Comparison of ENCODE assay signal across 17 cellular contexts in the genomic region with DNA sequence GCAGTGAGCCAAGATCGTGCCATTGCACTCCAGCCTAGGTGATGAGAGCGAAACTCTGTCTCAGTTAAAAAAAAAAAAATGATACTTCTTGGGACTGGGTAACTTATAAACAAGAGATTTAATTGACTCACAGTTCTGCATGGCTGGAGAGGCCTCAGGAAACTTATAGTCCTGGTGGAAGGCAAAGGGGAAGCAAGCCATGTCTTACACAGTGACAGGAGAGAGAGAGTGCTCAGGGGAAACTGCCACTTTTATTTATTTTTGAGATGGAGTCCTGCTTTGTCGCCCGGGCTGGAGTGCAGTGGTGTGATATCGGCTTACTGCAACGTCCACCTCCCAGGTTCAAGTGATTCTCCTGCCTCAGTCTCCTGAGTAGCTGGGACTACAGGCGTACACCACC. TPM values are rescaled to one million over a fixed set of nuclear protein-coding genes. Genes with fewer than 3 reads are reported as not detected.
DNase-seq lines count a peak whose midpoint lies in the region; ATAC-seq and TF ChIP-seq lines count a peak whose summit lies in the region.
"Had no signal": no experiment of that assay in that cellular context is flagged by ENCODE, and none has a peak within 500 bp of the region (broad histone marks: within the 10 kb centered on the region; RNA-seq: fewer than 3 reads in every experiment).

No MANE protein-coding gene starts in this region.

- no peak for DNase-seq in CD4-positive, CD25-positive, alpha-beta regulatory T cell
- DNase-seq in DND-41 (no peak), WTC11 (ENCODE audit: low spot score) (no peak), mesothelial cell of epicardium (ENCODE audit: low spot score in 2 of 2, unreplicated experiment in 2 of 2) (no peak), foreskin melanocyte (no peak), H4 (ENCODE audit: low spot score) (no peak)
- DNase-seq: head of caudate nucleus; mammary epithelial cell; NCI-H226; stimulated activated CD4-positive, alpha-beta T cell treated with anti-CD3 and anti-CD28 coated beads, Interleukin-12 subunit alpha, Interleukin-12 subunit beta, amount 100 ng/mL, for 4 hours; upper lobe of left lung had no signal

- peaks cover 9% of the 10 kb centered on the region for H3K36me3 Mint-ChIP-seq in CD4-positive, CD25-positive, alpha-beta regulatory T cell
- H3K36me3 Mint-ChIP-seq in WTC11 (peaks cover 30% of the 10 kb centered on the region), mesothelial cell of epicardium (peaks cover 5% of the 10 kb centered on the region)

- TF ChIP-seq CTCF in DND-41 (IDR thresholded peaks at IDR 0.05; ENCODE audit: borderline replicate concordance, extremely low read depth, low read length, poor library complexity, severe bottlenecking) (no peak), WTC11 (IDR thresholded peaks at IDR 0.05) (no peak), mesothelial cell of epicardium (IDR thresholded peaks at IDR 0.05; ENCODE audit: unreplicated experiment) (no peak)

- peaks cover 9 to 29% (median 22%) of the 10 kb centered on the region in 4 donors for H3K4me1 Mint-ChIP-seq in CD4-positive, CD25-positive, alpha-beta regulatory T cell
- peaks cover 24% of the 10 kb centered on the region for H3K4me1 Mint-ChIP-seq in WTC11
- H3K4me1 Mint-ChIP-seq in mesothelial cell of epicardium, result peaks cover 12% of the 10 kb centered on the region

- no peaks in the 10 kb centered on the region for H3K36me3 ChIP-seq in CD4-positive, CD25-positive, alpha-beta regulatory T cell (ENCODE audit: control insufficient read depth, insufficient read depth, low read length)
- peaks cover 47% of the 10 kb centered on the region for H3K36me3 ChIP-seq in DND-41 (ENCODE audit: insufficient read depth, low read length)

- H4K20me1 ChIP-seq in DND-41 (ENCODE audit: insufficient read depth, low read length), result peaks cover 13% of the 10 kb centered on the region

- no peaks in the 10 kb centered on the region for H3K9me3 ChIP-seq in CD4-positive, CD25-positive, alpha-beta regulatory T cell (ENCODE audit: control insufficient read depth in 2 of 2, low read length in 2 of 2)
- H3K9me3 ChIP-seq in DND-41 (ENCODE audit: insufficient read depth, low read length, severe bottlenecking), result no peaks in the 10 kb centered on the region
- H3K9me3 ChIP-seq: esophagus muscularis mucosa, upper lobe of left lung had no signal

- H3K27ac ChIP-seq in CD4-positive, CD25-positive, alpha-beta regulatory T cell (ENCODE audit: insufficient read depth, low read length, poor library complexity, severe bottlenecking), result no peak overlapping the region
- H3K27ac ChIP-seq in DND-41 (ENCODE audit: low read length), result peak overlapping the region; percentile 22; the same call in 1 of the 2 replicates
- H3K27ac ChIP-seq: esophagus muscularis mucosa, upper lobe of left lung had no signal

- no peak overlapping the region for H3K27ac Mint-ChIP-seq in CD4-positive, CD25-positive, alpha-beta regulatory T cell
- H3K27ac Mint-ChIP-seq in WTC11 (peak overlapping the region; percentile 60; the same call in 1 of the 2 replicates), mesothelial cell of epicardium (no peak overlapping the region)

- peak overlapping the region in 3 of 4 donors; percentile 48 to 95 (median 93) for H3K4me3 Mint-ChIP-seq in CD4-positive, CD25-positive, alpha-beta regulatory T cell
- H3K4me3 Mint-ChIP-seq in WTC11, result peak overlapping the region; percentile 92
- peak overlapping the region; percentile 93 for H3K4me3 Mint-ChIP-seq in mesothelial cell of epicardium

- POLR2A ChIA-PET in WTC11 (lab: Charles Lee), result no interaction called here

- ATAC-seq in CD4-positive, CD25-positive, alpha-beta regulatory T cell (ENCODE audit: low read depth in 2 of 2), result no peak
- ATAC-seq in DND-41 (ENCODE audit: insufficient read depth, low read depth) (no peak), WTC11 (no peak), GM19023 (IDR thresholded peaks at IDR 0.05; ENCODE audit: unreplicated experiment) (no peak), GM18873 (IDR thresholded peaks at IDR 0.05; ENCODE audit: low FRiP score, unreplicated experiment) (no peak)
- ATAC-seq: activated CD4-positive, CD25-positive, alpha-beta regulatory T cell treated with anti-CD3 and anti-CD28 coated beads, Interleukin-2, amount 50 U/mL, for 24 hours had no signal

- H3K9ac ChIP-seq in DND-41 (ENCODE audit: low read depth, low read length), result peak overlapping the region; percentile 87

- peak overlapping the region; percentile 84 for H3K4me2 ChIP-seq in DND-41 (ENCODE audit: insufficient read depth, low read length)

- H3K27me3 ChIP-seq in CD4-positive, CD25-positive, alpha-beta regulatory T cell (ENCODE audit: control insufficient read depth, insufficient read depth, low read length), result no peaks in the 10 kb centered on the region
- H3K27me3 ChIP-seq in DND-41 (ENCODE audit: insufficient read depth, low read length, poor library complexity), result no peaks in the 10 kb centered on the region
- H3K27me3 ChIP-seq: upper lobe of left lung had no signal

- no peaks in the 10 kb centered on the region for H3K9me3 Mint-ChIP-seq in CD4-positive, CD25-positive, alpha-beta regulatory T cell
- H3K9me3 Mint-ChIP-seq in WTC11 (no peaks in the 10 kb centered on the region), mesothelial cell of epicardium (no peaks in the 10 kb centered on the region)
- H3K9me3 Mint-ChIP-seq: CD14-positive monocyte had no signal

- no peak overlapping the region for H2AFZ ChIP-seq in DND-41 (ENCODE audit: low read depth, low read length)

- no peak overlapping the region for H3K4me3 ChIP-seq in CD4-positive, CD25-positive, alpha-beta regulatory T cell (ENCODE audit: low read depth, low read length)
- peak overlapping the region in 1 of 2 experiments; percentile 81; a peak in 2 of 4 replicates for H3K4me3 ChIP-seq in DND-41 (ENCODE audit: low read depth in 1 of 2, low read length in 2 of 2)
- H3K4me3 ChIP-seq: esophagus muscularis mucosa, upper lobe of left lung had no signal

- H3K79me2 ChIP-seq in DND-41 (ENCODE audit: insufficient read depth, low read length), result peaks cover 61% of the 10 kb centered on the region

- CTCF ChIA-PET in WTC11 (lab: Charles Lee), result interaction anchor here (1.0 to 4.3 kb wide), 3 partner anchors 8 to 22 kb away, joined by 3 to 40 read pairs (median 9); partner anchors contain the start of genes SDF2L1 and YDJC

- H3K4me1 ChIP-seq in CD4-positive, CD25-positive, alpha-beta regulatory T cell (ENCODE audit: control insufficient read depth, insufficient read depth, low read length, poor library complexity, severe bottlenecking), result peaks cover 27% of the 10 kb centered on the region
- peaks cover 57% of the 10 kb centered on the region for H3K4me1 ChIP-seq in DND-41 (ENCODE audit: insufficient read depth, low read length)

- H3K27me3 Mint-ChIP-seq in CD4-positive, CD25-positive, alpha-beta regulatory T cell, result no peaks in the 10 kb centered on the region
- H3K27me3 Mint-ChIP-seq in WTC11 (ENCODE audit: low read depth), result no peaks in the 10 kb centered on the region
- no peaks in the 10 kb centered on the region for H3K27me3 Mint-ChIP-seq in mesothelial cell of epicardium (ENCODE audit: low read depth)

TF ChIP-seq in WTC11, 78 proteins besides CTCF, POLR2A, EP300 and RAD21:
- TF ChIP-seq SMAD4 (CRISPR knock-in tag; IDR thresholded peaks at IDR 0.05) (no peak), ESRRA (CRISPR knock-in tag; IDR thresholded peaks at IDR 0.05; ENCODE audit: borderline replicate concordance) (no peak), RORB (CRISPR knock-in tag; IDR thresholded peaks at IDR 0.05) (no peak)

RNA-seq across cellular contexts. Expression of gene SDF2L1, which starts 8.2 kb away (rescaled TPM):
- total RNA-seq in CD4-positive, CD25-positive, alpha-beta regulatory T cell, result 29.9 TPM
- polyA plus RNA-seq in CD4-positive, CD25-positive, alpha-beta regulatory T cell, result 10 to 100 TPM; 65.4 to 89.3 (median 75.5) TPM
- total RNA-seq in WTC11 (2021), result 52.2 to 73.6 TPM (median 57.0 TPM) in 3 replicates
- 19.6 to 22.1 TPM (median 20.2 TPM) in 3 replicates for total RNA-seq in mesothelial cell of epicardium
- total RNA-seq in H4 (2014; rRNA removed; shearing (Covaris generic)), result 33.6 and 38.7 TPM in 2 replicates

RNA-seq across cellular contexts. Expression of gene PPIL2, which starts 15.5 kb away (rescaled TPM):
- 83.0 TPM for total RNA-seq in CD4-positive, CD25-positive, alpha-beta regulatory T cell
- 10 to 100 TPM; 24.3 to 29.3 (median 27.0) TPM for polyA plus RNA-seq in CD4-positive, CD25-positive, alpha-beta regulatory T cell
- total RNA-seq in WTC11 (2021), result 35.6 to 47.5 TPM (median 37.4 TPM) in 3 replicates
- total RNA-seq in mesothelial cell of epicardium, result 40.5 to 44.8 TPM (median 41.2 TPM) in 3 replicates
- 8.6 and 12.9 TPM in 2 replicates for total RNA-seq in H4 (2014; rRNA removed; shearing (Covaris generic))

RNA-seq across cellular contexts. Expression of gene CCDC116, which starts 17.7 kb away (rescaled TPM):
- not detected for total RNA-seq in CD4-positive, CD25-positive, alpha-beta regulatory T cell
- polyA plus RNA-seq in CD4-positive, CD25-positive, alpha-beta regulatory T cell, result not detected
- 0.14 to 0.57 TPM (median 0.27 TPM) in 3 replicates for total RNA-seq in WTC11 (2021)
- total RNA-seq in mesothelial cell of epicardium, result 0.78 to 1.3 TPM (median 0.84 TPM) in 3 replicates
- 0.10 TPM in 1 of 2 replicates, not detected in the other for total RNA-seq in H4 (2014; rRNA removed; shearing (Covaris generic))
- total RNA-seq: renal cortical epithelial cell had no signal
- polyA plus RNA-seq: CD14-positive monocyte had no signal

RNA-seq across cellular contexts. Expression of gene YDJC, which starts 20.5 kb away (rescaled TPM):
- 34.4 TPM for total RNA-seq in CD4-positive, CD25-positive, alpha-beta regulatory T cell
- 10 to 100 TPM; 55.0 to 70.0 (median 55.6) TPM for polyA plus RNA-seq in CD4-positive, CD25-positive, alpha-beta regulatory T cell
- total RNA-seq in WTC11 (2021) (39.1 to 42.1 TPM (median 39.8 TPM) in 3 replicates), mesothelial cell of epicardium (25.3 to 26.2 TPM (median 25.8 TPM) in 3 replicates)
- 26.7 and 35.4 TPM in 2 replicates for total RNA-seq in H4 (2014; rRNA removed; shearing (Covaris generic))
